9 cellular contexts compared by ENCODE assay signal in the genomic region with DNA sequence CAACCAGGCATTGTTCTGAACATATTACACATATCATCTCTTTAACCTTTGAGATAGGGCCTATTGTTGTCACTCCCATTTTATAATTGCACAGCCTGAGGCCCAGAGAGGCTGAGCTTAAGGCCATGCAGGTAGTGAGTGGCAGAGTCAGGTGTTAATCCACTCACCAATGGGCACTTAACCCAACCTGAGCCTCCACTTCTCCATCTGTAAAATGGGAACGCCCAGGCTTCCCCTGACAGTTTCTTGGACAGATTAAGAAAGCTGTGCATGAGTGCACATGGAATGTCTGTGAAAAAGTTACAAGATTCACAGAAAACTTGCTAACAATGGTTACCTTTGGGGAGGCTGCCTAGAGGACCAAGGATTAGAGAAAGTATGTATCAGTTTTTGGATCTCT. TPM values are rescaled to one million over a fixed set of nuclear protein-coding genes. Genes with fewer than 3 reads are reported as not detected.
"Had no signal": no experiment of that assay in that cellular context is flagged by ENCODE, and none has a peak within 500 bp of the region (broad histone marks: within the 10 kb centered on the region; RNA-seq: fewer than 3 reads in every experiment).

No MANE protein-coding gene starts in this region.

- H3K9me3 ChIP-seq: HAP-1 had no signal

- H3K4me3 ChIP-seq: GM23248, HAP-1 had no signal

- H3K9me3 Mint-ChIP-seq: H9, HFFc6 had no signal

- H3K27ac Mint-ChIP-seq: HFFc6 had no signal

- ATAC-seq: HCT116 had no signal

- H3K36me3 ChIP-seq: HAP-1 had no signal

- H3K9ac ChIP-seq: GM23248 had no signal

- H3K4me3 Mint-ChIP-seq: H9, HFFc6 had no signal

- H3K27ac ChIP-seq: GM23248 had no signal

- FAIRE-seq: H54 had no signal

- DNase-seq: GM23248, GOT3, H7, H9, HCEC 1CT, HFFc6 had no signal

- H2AFZ ChIP-seq: GM23248 had no signal

RNA-seq across cellular contexts. Expression of gene ESRRB, which starts 32.9 kb away (rescaled TPM):
- total RNA-seq: GM23248, HFFc6 had no signal
- polyA plus RNA-seq: GM23248 had no signal
